ENCODE assay signal across 21 cellular contexts in genomic region chr17:27558341-27558740, GRCh38.
"Had no signal": no experiment of that assay in that cellular context is flagged by ENCODE, and none has a peak within 500 bp of the region (broad histone marks: within the 10 kb centered on the region; RNA-seq: fewer than 3 reads in every experiment).

No MANE protein-coding gene starts in this region.

- H3K27ac ChIP-seq: suprapubic skin, VCaP had no signal

- ATAC-seq: activated T-cell treated with anti-CD3 and anti-CD28 coated beads, Interleukin-2, amount 50 U/mL, for 72 hours; esophagus mucosa; right cardiac atrium; stimulated activated naive B cell treated with anti-CD40 and anti-IgM and Interleukin-4, amounts not matched to agents 10 μg/mL and 1 μg/mL and 100 μg/mL, for 72 hours had no signal

- H3K4me3 Mint-ChIP-seq: activated CD4-positive, alpha-beta memory T cell treated with anti-CD3 and anti-CD28 coated beads for 36 hours; activated naive CD8-positive, alpha-beta T cell treated with anti-CD3 and anti-CD28 coated beads, Interleukin-2, amount 10 ng/mL, durations not matched to agents 7 days and 5 days; activated T-cell treated with anti-CD3 and anti-CD28 coated beads, Interleukin-2, amount 50 U/mL, for 72 hours; immature natural killer cell; naive B cell; stimulated activated naive B cell treated with anti-CD40 and anti-IgM and Interleukin-4, amounts not matched to agents 10 μg/mL and 1 μg/mL and 100 μg/mL, for 72 hours; type B pancreatic cell had no signal

- H3K9me3 ChIP-seq: breast epithelium, lower lobe of right lung, suprapubic skin had no signal

- H3K9me3 Mint-ChIP-seq: activated CD4-positive, alpha-beta memory T cell treated with anti-CD3 and anti-CD28 coated beads for 36 hours; activated naive CD8-positive, alpha-beta T cell treated with anti-CD3 and anti-CD28 coated beads, Interleukin-2, amount 10 ng/mL, durations not matched to agents 7 days and 5 days; immature natural killer cell; naive B cell; stimulated activated naive B cell treated with anti-CD40 and anti-IgM and Interleukin-4, amounts not matched to agents 10 μg/mL and 1 μg/mL and 100 μg/mL, for 72 hours; type B pancreatic cell had no signal

- H3K4me3 ChIP-seq: breast epithelium, dorsolateral prefrontal cortex, lower lobe of right lung, suprapubic skin had no signal

- H3K36me3 ChIP-seq: breast epithelium had no signal

- H3K27me3 Mint-ChIP-seq: activated CD4-positive, alpha-beta memory T cell treated with anti-CD3 and anti-CD28 coated beads for 36 hours; activated naive CD8-positive, alpha-beta T cell treated with anti-CD3 and anti-CD28 coated beads, Interleukin-2, amount 10 ng/mL, durations not matched to agents 7 days and 5 days; naive B cell; progenitor cell of endocrine pancreas; stimulated activated naive B cell treated with anti-CD40 and anti-IgM and Interleukin-4, amounts not matched to agents 10 μg/mL and 1 μg/mL and 100 μg/mL, for 72 hours; type B pancreatic cell had no signal

- DNase-seq: activated CD4-positive, alpha-beta memory T cell treated with anti-CD3 and anti-CD28 coated beads for 36 hours; activated gamma-delta T cell treated with Interleukin-2 at 50 U/mL for 16 hours; activated naive CD8-positive, alpha-beta T cell treated with anti-CD3 and anti-CD28 coated beads, Interleukin-2, amount 10 ng/mL, durations not matched to agents 7 days and 5 days; activated T-cell treated with anti-CD3 and anti-CD28 coated beads, Interleukin-2, amount 50 U/mL, for 72 hours; anterior cingulate cortex; dorsolateral prefrontal cortex; glutamatergic neuron; immature natural killer cell; left cardiac atrium; lower lobe of right lung; naive B cell; right cardiac atrium; stimulated activated CD4-positive, alpha-beta T cell treated with anti-CD3 and anti-CD28 coated beads, Interleukin-1b, Interleukin-23, amount 100 ng/mL, for 48 hours; stimulated activated naive B cell treated with anti-CD40 and anti-IgM and Interleukin-4, amounts not matched to agents 10 μg/mL and 1 μg/mL and 100 μg/mL, for 72 hours; T1000 had no signal

- H3K27ac Mint-ChIP-seq: activated CD4-positive, alpha-beta memory T cell treated with anti-CD3 and anti-CD28 coated beads for 36 hours; activated naive CD8-positive, alpha-beta T cell treated with anti-CD3 and anti-CD28 coated beads, Interleukin-2, amount 10 ng/mL, durations not matched to agents 7 days and 5 days; activated T-cell treated with anti-CD3 and anti-CD28 coated beads, Interleukin-2, amount 50 U/mL, for 72 hours; progenitor cell of endocrine pancreas; stimulated activated naive B cell treated with anti-CD40 and anti-IgM and Interleukin-4, amounts not matched to agents 10 μg/mL and 1 μg/mL and 100 μg/mL, for 72 hours; type B pancreatic cell had no signal

- H3K27me3 ChIP-seq: breast epithelium, dorsolateral prefrontal cortex, suprapubic skin had no signal
